In the genomic region with DNA sequence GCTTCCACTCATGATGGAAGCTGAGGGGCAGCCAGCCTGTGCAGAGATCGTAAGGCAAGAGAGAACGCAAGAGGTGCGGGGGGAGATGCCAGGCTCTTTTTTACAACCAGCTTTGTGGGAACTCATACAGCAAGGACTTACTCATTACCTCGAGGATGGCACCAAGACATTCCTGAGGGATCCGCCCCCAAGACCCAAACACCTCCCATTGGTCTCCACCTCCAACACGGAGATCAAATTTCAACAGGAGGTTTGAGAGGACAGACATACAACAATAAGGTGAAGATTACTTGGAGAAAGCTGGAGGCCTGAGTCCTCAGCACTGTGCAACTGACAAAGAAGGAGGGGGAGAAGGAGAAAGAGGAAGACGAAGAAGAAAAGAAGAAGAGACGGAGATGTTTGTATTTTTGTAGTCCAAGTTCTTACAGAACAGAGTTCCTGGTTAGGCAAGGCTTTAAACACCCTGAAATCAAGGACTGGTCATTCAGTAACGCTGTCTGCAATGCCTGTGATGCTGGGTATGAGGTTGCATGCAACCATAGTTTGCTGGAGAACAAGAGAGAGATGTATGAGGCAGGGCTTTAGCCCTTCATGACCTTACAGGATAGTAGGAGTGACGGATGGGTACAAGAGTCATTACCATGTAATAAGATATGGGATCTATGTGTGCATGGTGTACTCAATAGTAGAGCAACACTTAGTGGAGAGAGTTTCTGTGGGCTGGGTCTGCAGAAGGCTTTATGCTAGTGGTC, we compare ENCODE assay signal across 1 cellular context.
TF ChIP-seq lines count a peak whose summit lies in the region.

No MANE protein-coding gene starts in this region.

TF ChIP-seq in GM23338, 12 proteins besides CTCF, POLR2A, EP300 and RAD21:
- TF ChIP-seq NANOG (IDR thresholded peaks at IDR 0.05; ENCODE audit: borderline replicate concordance) = no peak
- TF ChIP-seq CREB1 (CRISPR knock-in tag; IDR thresholded peaks at IDR 0.05; ENCODE audit: low read depth) = no peak
- no peak for TF ChIP-seq JUNB (IDR thresholded peaks at IDR 0.05; ENCODE audit: unreplicated experiment)
- no peak for TF ChIP-seq STAT1 (IDR thresholded peaks at IDR 0.05; ENCODE audit: unreplicated experiment)
- TF ChIP-seq, protein P1, sequence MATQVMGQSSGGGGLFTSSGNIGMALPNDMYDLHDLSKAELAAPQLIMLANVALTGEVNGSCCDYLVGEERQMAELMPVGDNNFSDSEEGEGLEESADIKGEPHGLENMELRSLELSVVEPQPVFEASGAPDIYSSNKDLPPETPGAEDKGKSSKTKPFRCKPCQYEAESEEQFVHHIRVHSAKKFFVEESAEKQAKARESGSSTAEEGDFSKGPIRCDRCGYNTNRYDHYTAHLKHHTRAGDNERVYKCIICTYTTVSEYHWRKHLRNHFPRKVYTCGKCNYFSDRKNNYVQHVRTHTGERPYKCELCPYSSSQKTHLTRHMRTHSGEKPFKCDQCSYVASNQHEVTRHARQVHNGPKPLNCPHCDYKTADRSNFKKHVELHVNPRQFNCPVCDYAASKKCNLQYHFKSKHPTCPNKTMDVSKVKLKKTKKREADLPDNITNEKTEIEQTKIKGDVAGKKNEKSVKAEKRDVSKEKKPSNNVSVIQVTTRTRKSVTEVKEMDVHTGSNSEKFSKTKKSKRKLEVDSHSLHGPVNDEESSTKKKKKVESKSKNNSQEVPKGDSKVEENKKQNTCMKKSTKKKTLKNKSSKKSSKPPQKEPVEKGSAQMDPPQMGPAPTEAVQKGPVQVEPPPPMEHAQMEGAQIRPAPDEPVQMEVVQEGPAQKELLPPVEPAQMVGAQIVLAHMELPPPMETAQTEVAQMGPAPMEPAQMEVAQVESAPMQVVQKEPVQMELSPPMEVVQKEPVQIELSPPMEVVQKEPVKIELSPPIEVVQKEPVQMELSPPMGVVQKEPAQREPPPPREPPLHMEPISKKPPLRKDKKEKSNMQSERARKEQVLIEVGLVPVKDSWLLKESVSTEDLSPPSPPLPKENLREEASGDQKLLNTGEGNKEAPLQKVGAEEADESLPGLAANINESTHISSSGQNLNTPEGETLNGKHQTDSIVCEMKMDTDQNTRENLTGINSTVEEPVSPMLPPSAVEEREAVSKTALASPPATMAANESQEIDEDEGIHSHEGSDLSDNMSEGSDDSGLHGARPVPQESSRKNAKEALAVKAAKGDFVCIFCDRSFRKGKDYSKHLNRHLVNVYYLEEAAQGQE (IDR thresholded peaks at IDR 0.05; ENCODE audit: unreplicated experiment) = no peak
- TF ChIP-seq, protein P2, sequence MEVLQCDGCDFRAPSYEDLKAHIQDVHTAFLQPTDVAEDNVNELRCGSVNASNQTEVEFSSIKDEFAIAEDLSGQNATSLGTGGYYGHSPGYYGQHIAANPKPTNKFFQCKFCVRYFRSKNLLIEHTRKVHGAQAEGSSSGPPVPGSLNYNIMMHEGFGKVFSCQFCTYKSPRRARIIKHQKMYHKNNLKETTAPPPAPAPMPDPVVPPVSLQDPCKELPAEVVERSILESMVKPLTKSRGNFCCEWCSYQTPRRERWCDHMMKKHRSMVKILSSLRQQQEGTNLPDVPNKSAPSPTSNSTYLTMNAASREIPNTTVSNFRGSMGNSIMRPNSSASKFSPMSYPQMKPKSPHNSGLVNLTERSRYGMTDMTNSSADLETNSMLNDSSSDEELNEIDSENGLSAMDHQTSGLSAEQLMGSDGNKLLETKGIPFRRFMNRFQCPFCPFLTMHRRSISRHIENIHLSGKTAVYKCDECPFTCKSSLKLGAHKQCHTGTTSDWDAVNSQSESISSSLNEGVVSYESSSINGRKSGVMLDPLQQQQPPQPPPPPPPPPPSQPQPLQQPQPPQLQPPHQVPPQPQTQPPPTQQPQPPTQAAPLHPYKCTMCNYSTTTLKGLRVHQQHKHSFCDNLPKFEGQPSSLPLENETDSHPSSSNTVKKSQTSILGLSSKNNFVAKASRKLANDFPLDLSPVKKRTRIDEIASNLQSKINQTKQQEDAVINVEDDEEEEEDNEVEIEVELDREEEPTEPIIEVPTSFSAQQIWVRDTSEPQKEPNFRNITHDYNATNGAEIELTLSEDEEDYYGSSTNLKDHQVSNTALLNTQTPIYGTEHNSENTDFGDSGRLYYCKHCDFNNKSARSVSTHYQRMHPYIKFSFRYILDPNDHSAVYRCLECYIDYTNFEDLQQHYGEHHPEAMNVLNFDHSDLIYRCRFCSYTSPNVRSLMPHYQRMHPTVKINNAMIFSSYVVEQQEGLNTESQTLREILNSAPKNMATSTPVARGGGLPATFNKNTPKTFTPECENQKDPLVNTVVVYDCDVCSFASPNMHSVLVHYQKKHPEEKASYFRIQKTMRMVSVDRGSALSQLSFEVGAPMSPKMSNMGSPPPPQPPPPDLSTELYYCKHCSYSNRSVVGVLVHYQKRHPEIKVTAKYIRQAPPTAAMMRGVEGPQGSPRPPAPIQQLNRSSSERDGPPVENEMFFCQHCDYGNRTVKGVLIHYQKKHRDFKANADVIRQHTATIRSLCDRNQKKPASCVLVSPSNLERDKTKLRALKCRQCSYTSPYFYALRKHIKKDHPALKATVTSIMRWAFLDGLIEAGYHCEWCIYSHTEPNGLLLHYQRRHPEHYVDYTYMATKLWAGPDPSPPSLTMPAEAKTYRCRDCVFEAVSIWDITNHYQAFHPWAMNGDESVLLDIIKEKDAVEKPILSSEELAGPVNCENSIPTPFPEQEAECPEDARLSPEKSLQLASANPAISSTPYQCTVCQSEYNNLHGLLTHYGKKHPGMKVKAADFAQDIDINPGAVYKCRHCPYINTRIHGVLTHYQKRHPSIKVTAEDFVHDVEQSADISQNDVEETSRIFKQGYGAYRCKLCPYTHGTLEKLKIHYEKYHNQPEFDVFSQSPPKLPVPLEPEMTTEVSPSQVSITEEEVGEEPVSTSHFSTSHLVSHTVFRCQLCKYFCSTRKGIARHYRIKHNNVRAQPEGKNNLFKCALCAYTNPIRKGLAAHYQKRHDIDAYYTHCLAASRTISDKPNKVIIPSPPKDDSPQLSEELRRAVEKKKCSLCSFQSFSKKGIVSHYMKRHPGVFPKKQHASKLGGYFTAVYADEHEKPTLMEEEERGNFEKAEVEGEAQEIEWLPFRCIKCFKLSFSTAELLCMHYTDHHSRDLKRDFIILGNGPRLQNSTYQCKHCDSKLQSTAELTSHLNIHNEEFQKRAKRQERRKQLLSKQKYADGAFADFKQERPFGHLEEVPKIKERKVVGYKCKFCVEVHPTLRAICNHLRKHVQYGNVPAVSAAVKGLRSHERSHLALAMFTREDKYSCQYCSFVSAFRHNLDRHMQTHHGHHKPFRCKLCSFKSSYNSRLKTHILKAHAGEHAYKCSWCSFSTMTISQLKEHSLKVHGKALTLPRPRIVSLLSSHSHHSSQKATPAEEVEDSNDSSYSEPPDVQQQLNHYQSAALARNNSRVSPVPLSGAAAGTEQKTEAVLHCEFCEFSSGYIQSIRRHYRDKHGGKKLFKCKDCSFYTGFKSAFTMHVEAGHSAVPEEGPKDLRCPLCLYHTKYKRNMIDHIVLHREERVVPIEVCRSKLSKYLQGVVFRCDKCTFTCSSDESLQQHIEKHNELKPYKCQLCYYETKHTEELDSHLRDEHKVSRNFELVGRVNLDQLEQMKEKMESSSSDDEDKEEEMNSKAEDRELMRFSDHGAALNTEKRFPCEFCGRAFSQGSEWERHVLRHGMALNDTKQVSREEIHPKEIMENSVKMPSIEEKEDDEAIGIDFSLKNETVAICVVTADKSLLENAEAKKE (CRISPR knock-in tag; IDR thresholded peaks at IDR 0.05) = peak; percentile 30; the same call in 1 of the 2 replicates
- TF ChIP-seq POLR2AphosphoS5 (IDR thresholded peaks at IDR 0.05; ENCODE audit: low read depth) = no peak
- no peak for TF ChIP-seq EZH2phosphoT487 (IDR thresholded peaks at IDR 0.05; ENCODE audit: unreplicated experiment)
